In genomic region chr5:86880785-86881492, GRCh38 we compare ENCODE assay signal across 9 cellular contexts.
DNase-seq lines count a peak whose midpoint lies in the region; ATAC-seq and TF ChIP-seq lines count a peak whose summit lies in the region.
"Had no signal": no experiment of that assay in that cellular context is flagged by ENCODE, and none has a peak within 500 bp of the region (broad histone marks: within the 10 kb centered on the region; RNA-seq: fewer than 3 reads in every experiment).

No MANE protein-coding gene starts in this region.

- TF ChIP-seq POLR2A in esophagus squamous epithelium (IDR thresholded peaks at IDR 0.05) (no peak), vagina (IDR thresholded peaks at IDR 0.05) (no peak)

- peak; percentile 86 for ATAC-seq in HG03175 (IDR thresholded peaks at IDR 0.05; ENCODE audit: unreplicated experiment)
- ATAC-seq in naive thymus-derived CD8-positive, alpha-beta T cell = peak; percentile 68 to 81

- no peaks in the 10 kb centered on the region for H3K36me3 Mint-ChIP-seq in naive thymus-derived CD8-positive, alpha-beta T cell
- H3K36me3 Mint-ChIP-seq: activated naive CD8-positive, alpha-beta T cell had no signal

- no peaks in the 10 kb centered on the region for H3K9me3 ChIP-seq in esophagus squamous epithelium
- H3K9me3 ChIP-seq in vagina = no peaks in the 10 kb centered on the region

- H3K4me1 Mint-ChIP-seq in naive thymus-derived CD8-positive, alpha-beta T cell = peaks cover 0 to 1% (median 0%) of the 10 kb centered on the region in 4 donors

- no peak overlapping the region for H3K27ac Mint-ChIP-seq in naive thymus-derived CD8-positive, alpha-beta T cell
- H3K27ac Mint-ChIP-seq: activated naive CD8-positive, alpha-beta T cell had no signal

- POLR2A ChIA-PET in naive thymus-derived CD8-positive, alpha-beta T cell (lab: Charles Lee) = no interaction called here

- H3K27me3 ChIP-seq in esophagus squamous epithelium (no peaks in the 10 kb centered on the region), vagina (no peaks in the 10 kb centered on the region)

- peaks cover 0 to 13% (median 2%) of the 10 kb centered on the region in 5 donors for H3K27me3 Mint-ChIP-seq in naive thymus-derived CD8-positive, alpha-beta T cell

- H3K27ac ChIP-seq in esophagus squamous epithelium (no peak overlapping the region), vagina (no peak overlapping the region)

- no peaks in the 10 kb centered on the region for H3K4me1 ChIP-seq in esophagus squamous epithelium
- no peaks in the 10 kb centered on the region for H3K4me1 ChIP-seq in vagina

- H3K36me3 ChIP-seq in esophagus squamous epithelium = no peaks in the 10 kb centered on the region
- no peaks in the 10 kb centered on the region for H3K36me3 ChIP-seq in vagina

- no peak overlapping the region for H3K4me3 ChIP-seq in esophagus squamous epithelium
- no peak overlapping the region for H3K4me3 ChIP-seq in vagina

- H3K4me3 Mint-ChIP-seq in naive thymus-derived CD8-positive, alpha-beta T cell = no peak overlapping the region
- H3K4me3 Mint-ChIP-seq: activated naive CD8-positive, alpha-beta T cell had no signal

- peak; percentile 15 to 60 (median 43) for TF ChIP-seq CTCF in esophagus squamous epithelium (IDR thresholded peaks at IDR 0.05)
- peak; percentile 28 to 56 (median 34) for TF ChIP-seq CTCF in vagina (IDR thresholded peaks at IDR 0.05)

- no peaks in the 10 kb centered on the region for H3K9me3 Mint-ChIP-seq in naive thymus-derived CD8-positive, alpha-beta T cell

- DNase-seq in COR-L47 (lab: John Stamatoyannopoulos, UW) (peak; percentile 72), GM19238 (ENCODE audit: insufficient read length, low spot score) (peak; percentile 7), NCI-H345 (lab: John Stamatoyannopoulos, UW) (peak; percentile 65), esophagus squamous epithelium (lab: John Stamatoyannopoulos, UW) (no peak), vagina (ENCODE audit: extremely low spot score in 2 of 2) (no peak)
- DNase-seq in activated CD4-positive, alpha-beta T cell treated with anti-CD3 and anti-CD28 coated beads for 48 hours = peak; percentile 50
- DNase-seq in naive thymus-derived CD8-positive, alpha-beta T cell = peak in 8 of 10 donors; percentile 3 to 42 (median 26)

- intact Hi-C loops in esophagus squamous epithelium (cut with DNase I) = no loop called here
- intact Hi-C loops in vagina (cut with DNase I) = no loop called here

- WGBS in esophagus squamous epithelium, 2 donors = 42% methylated on average over 3 of the region's 3 CpGs

Comparison
In these comparisons a context has a peak if more than half of its experiments do, and no peak if none do; other contexts are left out.
1. DNase-seq: peak in COR-L47 (single experiment), GM19238 (single experiment), NCI-H345 (single experiment), activated CD4-positive, alpha-beta T cell treated with anti-CD3 and anti-CD28 coated beads for 48 hours (single experiment) and naive thymus-derived CD8-positive, alpha-beta T cell (8 of 10); none in esophagus squamous epithelium (single experiment) and vagina (0 of 2).